In the genomic region with DNA sequence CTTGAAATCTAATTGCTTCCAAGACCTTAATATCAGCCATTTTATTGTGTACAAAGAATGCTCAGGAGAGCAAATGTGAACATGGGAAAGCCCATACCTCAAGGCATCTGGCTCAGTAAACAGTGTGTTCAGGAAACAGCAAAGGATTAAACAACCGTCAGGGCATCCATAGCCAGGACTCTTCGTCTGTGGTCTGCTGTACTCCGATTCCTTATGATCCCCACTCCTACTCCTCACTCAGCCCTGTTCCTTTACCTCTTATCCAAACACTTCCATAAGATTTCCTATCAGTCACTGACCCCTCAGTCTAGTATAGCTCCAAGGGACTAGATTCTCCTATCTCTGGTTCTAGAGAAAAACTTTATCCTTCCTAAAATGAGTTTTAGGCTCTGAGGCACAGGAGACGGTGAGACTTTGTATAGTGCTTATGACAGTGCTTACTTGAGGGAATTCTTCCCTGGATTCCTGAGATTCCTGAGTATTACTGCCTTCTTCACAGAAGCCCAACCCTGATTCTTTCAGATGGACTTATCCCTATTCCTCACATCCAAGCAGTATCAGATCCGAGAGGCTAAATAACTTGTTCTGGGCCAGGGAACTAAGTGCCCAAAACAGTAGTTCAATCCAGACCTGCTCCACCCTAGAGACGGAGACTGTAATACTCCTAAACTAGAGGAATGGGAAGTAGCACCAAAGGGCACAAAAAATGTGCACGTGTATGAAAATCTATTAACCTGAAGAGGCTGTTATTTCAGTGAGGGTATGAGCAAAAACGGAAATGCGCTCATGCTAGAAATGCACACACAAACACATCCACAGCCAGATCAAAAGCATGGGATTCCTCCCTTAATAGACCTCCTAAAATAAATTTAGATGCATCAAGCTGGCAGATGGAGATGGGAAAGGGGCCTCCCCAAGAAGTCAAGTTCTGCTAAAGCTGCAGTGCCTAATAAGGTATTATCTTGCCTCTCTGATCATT, we compare ENCODE assay signal across 15 cellular contexts.
DNase-seq lines count a peak whose midpoint lies in the region.
"Had no signal": no experiment of that assay in that cellular context is flagged by ENCODE, and none has a peak within 500 bp of the region (broad histone marks: within the 10 kb centered on the region; RNA-seq: fewer than 3 reads in every experiment).

No MANE protein-coding gene starts in this region.

- H2AFZ ChIP-seq in ACC112 (ENCODE audit: low read length, unreplicated experiment) = peak overlapping the region; percentile 46

- no peaks in the 10 kb centered on the region for H3K79me2 ChIP-seq in ACC112 (ENCODE audit: control insufficient read depth, insufficient read depth, low read length, unreplicated experiment)

- H3K4me1 ChIP-seq in ACC112 (ENCODE audit: control insufficient read depth, insufficient read depth, low read length, unreplicated experiment) = peaks cover 30% of the 10 kb centered on the region
- H3K4me1 ChIP-seq: gastrocnemius medialis, uterus had no signal

- H3K4me3 ChIP-seq in ACC112 (ENCODE audit: low read depth, low read length) = no peak overlapping the region
- H3K4me3 ChIP-seq: gastrocnemius medialis, uterus had no signal

- DNase-seq in HCEC 1CT = peak; percentile 72
- DNase-seq in astrocyte of the hippocampus (ENCODE audit: low read depth, low spot score) = peak; percentile 50
- peak; percentile 68 for DNase-seq in iris pigment epithelial cell (ENCODE audit: low read depth)
- no peak for DNase-seq in SKM-1 (lab: John Stamatoyannopoulos, UW; ENCODE audit: unreplicated experiment)
- no peak for DNase-seq in activated CD8-positive, alpha-beta memory T cell treated with anti-CD3 and anti-CD28 coated beads, Interleukin-2, amount 50 U/mL, for 4 hours
- DNase-seq in RKO (ENCODE audit: low spot score) = no peak
- no peak for DNase-seq in NCI-H1417 treated with DMSO at 0.1 percent for 48 hours (lab: John Stamatoyannopoulos, UW)
- DNase-seq: activated naive CD8-positive, alpha-beta T cell treated with anti-CD3 and anti-CD28 coated beads, Interleukin-2, amount 50 U/mL, for 24 hours; dermis blood vessel endothelial cell; gastrocnemius medialis; NCI-H1105; NCI-H526; posterior cingulate gyrus; uterus had no signal

- H3K27ac ChIP-seq in ACC112 (ENCODE audit: low read depth, low read length) = no peak overlapping the region
- H3K27ac ChIP-seq: gastrocnemius medialis, uterus had no signal

- H3K36me3 ChIP-seq in ACC112 (ENCODE audit: insufficient read depth, low read length) = no peaks in the 10 kb centered on the region
- H3K36me3 ChIP-seq: gastrocnemius medialis, uterus had no signal

- no peaks in the 10 kb centered on the region for H3K27me3 ChIP-seq in ACC112 (ENCODE audit: insufficient read depth, low read length)
- H3K27me3 ChIP-seq: uterus had no signal

Comparison
In these comparisons a context has a peak if more than half of its experiments do, and no peak if none do; other contexts are left out.
1. DNase-seq: peak in HCEC 1CT (single experiment), astrocyte of the hippocampus (single experiment) and iris pigment epithelial cell (single experiment); none in SKM-1 (single experiment), activated CD8-positive, alpha-beta memory T cell treated with anti-CD3 and anti-CD28 coated beads, Interleukin-2, amount 50 U/mL, for 4 hours (single experiment), RKO (single experiment) and NCI-H1417 treated with DMSO at 0.1 percent for 48 hours (single experiment).